Comparison of ENCODE assay signal across 8 cellular contexts in the genomic region with DNA sequence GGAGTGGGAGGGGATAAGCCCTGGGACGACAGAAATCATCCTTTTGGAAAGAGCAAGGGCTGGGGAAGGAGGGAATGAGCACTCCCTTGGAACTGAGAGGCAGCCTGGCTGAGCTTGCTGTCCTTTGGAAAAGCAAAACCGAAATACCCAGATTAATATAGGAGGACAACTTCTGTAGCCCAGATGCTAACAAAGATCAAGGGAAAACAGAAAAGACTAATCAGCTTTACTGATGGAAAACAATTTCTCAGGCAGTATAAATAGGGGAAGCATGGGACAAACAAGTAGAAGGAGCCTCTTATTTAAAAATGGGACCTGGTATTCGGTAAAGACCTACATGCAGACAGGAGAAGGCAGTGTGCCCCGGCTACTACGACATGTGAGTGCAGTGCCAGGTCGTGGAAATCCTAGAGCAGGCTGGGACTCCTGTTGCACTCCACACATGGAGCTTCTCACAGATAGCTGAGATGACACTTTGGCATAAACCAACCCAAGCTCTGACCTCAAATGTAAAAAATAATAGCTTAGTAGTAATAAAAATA. TPM values are rescaled to one million over a fixed set of nuclear protein-coding genes. Genes with fewer than 3 reads are reported as not detected.
DNase-seq lines count a peak whose midpoint lies in the region; ATAC-seq lines count a peak whose summit lies in the region.

No MANE protein-coding gene starts in this region.

- peaks cover 14 to 36% (median 32%) of the 10 kb centered on the region in 4 donors for H3K4me1 Mint-ChIP-seq in naive thymus-derived CD8-positive, alpha-beta T cell

- POLR2A ChIA-PET in naive thymus-derived CD8-positive, alpha-beta T cell (lab: Charles Lee), result interaction anchor here (1.1 to 1.6 kb wide), 3 partner anchors 66 to 297 kb away, joined by 3 to 6 read pairs (median 5); no protein-coding TSS in a partner anchor

- no peaks in the 10 kb centered on the region for H3K27me3 ChIP-seq in SJCRH30

- H3K4me3 Mint-ChIP-seq in naive thymus-derived CD8-positive, alpha-beta T cell, result peak overlapping the region; percentile 90 to 100 (median 98)

- H3K36me3 ChIP-seq in SJCRH30, result peaks cover 14% of the 10 kb centered on the region

- peaks cover 0 to 2% (median 0%) of the 10 kb centered on the region in 9 donors for H3K9me3 Mint-ChIP-seq in naive thymus-derived CD8-positive, alpha-beta T cell

- H3K27me3 Mint-ChIP-seq in naive thymus-derived CD8-positive, alpha-beta T cell, result peaks cover 0 to 8% (median 5%) of the 10 kb centered on the region in 5 donors

- no peaks in the 10 kb centered on the region for H3K9me3 ChIP-seq in SJCRH30 (replicated peaks)

- peak in 1 of 2 donors; percentile 0 for ATAC-seq in naive thymus-derived CD8-positive, alpha-beta T cell
- ATAC-seq in HG03097 (IDR thresholded peaks at IDR 0.05; ENCODE audit: low FRiP score, unreplicated experiment), result no peak

- DNase-seq in NCI-H2171 treated with DMSO at 0.1 percent for 48 hours (lab: John Stamatoyannopoulos, UW) (peak; percentile 45), NCI-H2171 (lab: John Stamatoyannopoulos, UW) (no peak), SJCRH30 (peak; percentile 20 to 49), epithelial cell of prostate (ENCODE audit: low read depth, low spot score) (no peak), 8988T (no peak), medulla oblongata (ENCODE audit: extremely low spot score) (no peak)
- DNase-seq in naive thymus-derived CD8-positive, alpha-beta T cell, result peak in 2 of 10 donors; percentile 6 to 30

- peak overlapping the region; percentile 40 to 97 (median 88) for H3K27ac Mint-ChIP-seq in naive thymus-derived CD8-positive, alpha-beta T cell

- peak overlapping the region; percentile 91 for H3K4me3 ChIP-seq in SJCRH30

- peaks cover 19% of the 10 kb centered on the region for H3K4me1 ChIP-seq in SJCRH30

- H3K27ac ChIP-seq in SJCRH30 (peak overlapping the region; percentile 73), epithelial cell of prostate (peak overlapping the region; percentile 64)

- H3K36me3 Mint-ChIP-seq in naive thymus-derived CD8-positive, alpha-beta T cell, result peaks cover 0 to 5% (median 3%) of the 10 kb centered on the region in 3 donors

RNA-seq across cellular contexts. Expression of a gene that starts 0.8 kb away (rescaled TPM):
- total RNA-seq in SJCRH30 (2014; rRNA removed; shearing (Covaris generic)), result 21.5 and 24.6 TPM in 2 replicates
- 1 to 10 TPM; 2.5 to 2.9 TPM for total RNA-seq in naive thymus-derived CD8-positive, alpha-beta T cell
- polyA plus RNA-seq in naive thymus-derived CD8-positive, alpha-beta T cell, result 1 to 10 TPM; 3.3 to 5.5 (median 4.5) TPM

Comparison
In these comparisons a context has a peak if more than half of its experiments do, and no peak if none do; other contexts are left out.
1. DNase-seq: peak in NCI-H2171 treated with DMSO at 0.1 percent for 48 hours (single experiment) and SJCRH30 (2 of 2); none in NCI-H2171 (single experiment), epithelial cell of prostate (single experiment), 8988T (single experiment) and medulla oblongata (single experiment).